In the genomic region with DNA sequence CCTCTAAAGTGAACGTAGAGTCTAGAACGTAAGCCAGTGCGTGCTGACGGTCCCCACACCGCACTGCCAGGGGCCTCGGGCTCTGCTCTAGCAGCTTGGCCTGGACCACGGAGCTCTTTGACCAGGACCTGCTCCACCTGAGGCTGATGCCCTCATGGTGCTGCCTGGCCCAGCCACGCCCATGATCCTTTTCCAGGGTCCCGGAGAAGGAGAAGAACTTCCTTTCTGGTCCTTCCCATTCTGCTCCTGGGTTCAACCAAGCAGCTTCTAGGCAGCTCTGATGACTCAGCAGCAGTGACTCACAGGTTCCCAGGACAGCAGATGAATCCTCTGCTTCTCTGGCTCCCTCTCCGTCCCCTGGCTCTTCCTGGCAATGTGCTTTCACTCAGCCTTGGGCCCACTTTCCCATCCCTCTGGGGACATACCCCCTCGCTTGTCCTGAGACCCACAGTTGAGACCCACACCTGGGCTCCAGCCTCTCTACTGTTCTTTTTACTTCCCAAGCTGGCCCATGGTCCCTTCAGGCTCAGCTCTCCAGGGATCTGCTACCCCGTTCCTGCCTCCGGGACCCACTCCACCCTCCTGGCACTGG, we compare ENCODE assay signal across 9 cellular contexts.
DNase-seq lines count a peak whose midpoint lies in the region; TF ChIP-seq lines count a peak whose summit lies in the region.
"Had no signal": no experiment of that assay in that cellular context is flagged by ENCODE, and none has a peak within 500 bp of the region (broad histone marks: within the 10 kb centered on the region; RNA-seq: fewer than 3 reads in every experiment).

No MANE protein-coding gene starts in this region.

- no peaks in the 10 kb centered on the region for H4K20me1 ChIP-seq in OCI-LY7 (ENCODE audit: insufficient read depth, low read length)

- no peaks in the 10 kb centered on the region for H3K9me3 ChIP-seq in OCI-LY7 (ENCODE audit: low read length)

- peak; percentile 88 for DNase-seq in COLO829 (ENCODE audit: low spot score)
- peak; percentile 46 to 87 for DNase-seq in NCI-H446 (lab: John Stamatoyannopoulos, UW)
- DNase-seq in epithelial cell of proximal tubule (ENCODE audit: low read depth): peak; percentile 35
- peak; percentile 52 for DNase-seq in occipital lobe (lab: John Stamatoyannopoulos, UW)
- DNase-seq in retina: no peak
- DNase-seq in mesenteric fat pad (ENCODE audit: low spot score): no peak
- no peak for DNase-seq in NCI-H69 (lab: John Stamatoyannopoulos, UW)
- DNase-seq in OCI-LY7 (ENCODE audit: low spot score): no peak
- DNase-seq: T1000 had no signal

- CTCF ChIA-PET in OCI-LY7 (lab: Charles Lee; ENCODE audit: unreplicated experiment): interaction anchor here (2.2 kb wide), 1 partner anchor 11 kb away, joined by 8 read pairs; no protein-coding TSS in a partner anchor

- TF ChIP-seq CTCF in epithelial cell of proximal tubule (conservative IDR thresholded peaks at IDR 0.05; ENCODE audit: low read depth, low read length) (no peak), OCI-LY7 (conservative IDR thresholded peaks at IDR 0.05; ENCODE audit: low read length) (no peak)

- H3K4me3 ChIP-seq in epithelial cell of proximal tubule (ENCODE audit: low read depth, low read length): no peak overlapping the region
- H3K4me3 ChIP-seq in OCI-LY7 (ENCODE audit: low read depth, low read length, poor library complexity, severe bottlenecking): no peak overlapping the region

- peaks cover 11% of the 10 kb centered on the region for H3K4me1 ChIP-seq in OCI-LY7 (ENCODE audit: insufficient read depth, low read length, poor library complexity, severe bottlenecking)

- H3K79me2 ChIP-seq in OCI-LY7 (ENCODE audit: insufficient read depth, low read depth, low read length): no peaks in the 10 kb centered on the region

- H3K36me3 ChIP-seq in OCI-LY7 (ENCODE audit: insufficient read depth, low read length): no peaks in the 10 kb centered on the region

- no peak overlapping the region for H3K4me2 ChIP-seq in OCI-LY7 (ENCODE audit: low read length)

- no peak overlapping the region for H2AFZ ChIP-seq in OCI-LY7 (ENCODE audit: low read length)

- POLR2A ChIA-PET in OCI-LY7 (lab: Charles Lee): interaction anchor here (0.6 kb wide), 1 partner anchor 10 kb away, joined by 3 read pairs; no protein-coding TSS in a partner anchor

- H3K27ac ChIP-seq in OCI-LY7 (ENCODE audit: low read depth, low read length, poor library complexity, severe bottlenecking): no peak overlapping the region

- BruUV-seq in OCI-LY7 (replicated peaks; lab: Mats Ljungman, UMichigan): no TSS peak

- intact Hi-C loops in OCI-LY7 (cut with micrococcal nuclease; ENCODE audit: unreplicated experiment): no loop called here

- no peaks in the 10 kb centered on the region for H3K9me2 ChIP-seq in OCI-LY7 (ENCODE audit: insufficient read depth, low read length)

Comparison
In these comparisons a context has a peak if more than half of its experiments do, and no peak if none do; other contexts are left out.
1. DNase-seq: peak in COLO829 (single experiment), NCI-H446 (2 of 2), epithelial cell of proximal tubule (single experiment) and occipital lobe (single experiment); none in retina (single experiment), mesenteric fat pad (single experiment), NCI-H69 (single experiment) and OCI-LY7 (single experiment).